ENCODE assay signal across 8 cellular contexts in the genomic region with DNA sequence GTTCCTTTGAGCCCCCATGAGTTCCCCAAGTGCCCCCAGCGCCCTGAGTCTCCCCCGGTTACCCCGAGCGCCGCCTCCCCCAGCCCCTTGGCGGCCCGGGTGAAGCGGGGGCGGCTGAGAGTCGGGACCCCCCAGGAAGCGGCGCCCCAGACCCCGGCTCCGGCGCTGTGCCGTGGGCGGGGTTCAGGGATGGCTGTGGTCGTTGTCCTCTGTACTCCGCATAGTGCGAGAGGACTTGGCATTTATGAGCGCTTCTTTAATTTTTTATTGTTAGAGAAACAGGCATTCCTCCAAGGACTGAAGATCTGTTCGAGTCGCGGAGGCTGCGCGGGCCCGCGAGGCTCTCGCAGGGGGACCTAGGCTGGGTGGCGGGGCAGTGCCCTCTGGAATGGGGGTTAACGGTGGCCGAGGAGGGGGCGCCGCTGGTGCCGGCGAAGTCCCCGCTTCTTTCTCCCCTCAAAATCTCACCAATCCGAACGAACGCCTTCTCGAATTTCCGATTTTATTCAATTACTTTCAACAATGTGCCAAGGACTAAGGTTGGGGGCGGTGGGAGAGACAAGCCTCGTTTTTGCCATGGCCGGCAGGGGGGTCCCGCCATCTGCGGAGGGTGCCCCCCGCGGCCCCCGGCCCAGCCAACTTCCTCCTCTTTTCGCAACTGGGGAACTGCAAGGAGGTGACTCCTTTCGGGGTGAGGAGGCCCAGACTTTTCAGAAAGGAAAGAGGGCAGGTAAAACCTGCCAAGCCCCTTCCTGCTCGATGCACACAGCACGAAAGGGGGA. TPM values are rescaled to one million over a fixed set of nuclear protein-coding genes. Genes with fewer than 3 reads are reported as not detected.
DNase-seq lines count a peak whose midpoint lies in the region; ATAC-seq, FAIRE-seq and TF ChIP-seq lines count a peak whose summit lies in the region.

No MANE protein-coding gene starts in this region.

- H3K4me1 ChIP-seq in A549: peaks cover 7% of the 10 kb centered on the region; the same call in 1 of the 3 replicates
- H3K4me1 ChIP-seq in mammary epithelial cell (ENCODE audit: insufficient read depth, low read length): peaks cover 52% of the 10 kb centered on the region
- H3K4me1 ChIP-seq in mucosa of rectum (ENCODE audit: control insufficient read depth in 2 of 2, insufficient read depth in 2 of 2, low read length in 2 of 2): peaks cover 41 to 42% of the 10 kb centered on the region in 2 donors

- intact Hi-C loops in mammary epithelial cell (cut with micrococcal nuclease): loop anchor here (5.0 kb wide), 2 partner anchors 374 to 529 kb away; partner anchors contain the start of gene IFT88

- no peak for TF ChIP-seq EP300 in A549 (IDR thresholded peaks at IDR 0.05)

- in situ Hi-C loops in mammary epithelial cell (cut with MboI; ENCODE audit: low sequenced_read_pairs in 2 of 2): loop anchor here (10.0 to 25.0 kb wide), 3 partner anchors 291 to 719 kb away; partner anchors contain the start of gene XPO4 (in 2 of the 2)

- peak overlapping the region in 1 of 2 experiments; percentile 80; a peak in 3 of 6 replicates for H3K27ac ChIP-seq in A549
- no peak overlapping the region for H3K27ac ChIP-seq in mammary epithelial cell (ENCODE audit: insufficient read depth, low read depth, low read length)
- H3K27ac ChIP-seq in mucosa of rectum (ENCODE audit: low read depth in 2 of 2, low read length in 2 of 2): no peak overlapping the region

- CTCF ChIA-PET in A549 (lab: Yijun Ruan, JAX) (interaction anchor here (3.5 kb wide), 1 partner anchor 11 kb away, joined by 16 read pairs; no protein-coding TSS in a partner anchor), mammary epithelial cell (lab: Charles Lee; ENCODE audit: low non-redundant PET) (no interaction called here)

- TF ChIP-seq RAD21 in A549 (conservative IDR thresholded peaks at IDR 0.05 in 1 of 2, IDR thresholded peaks at IDR 0.05 in 1 of 2): no peak

- H3K4me2 ChIP-seq in A549 (peak overlapping the region; percentile 100), mammary epithelial cell (ENCODE audit: insufficient read depth, low read depth, low read length) (peak overlapping the region; percentile 80)

- no peak for FAIRE-seq in A549 (lab: Jason Lieb, UNC)

- peaks cover 39% of the 10 kb centered on the region for H3K79me2 ChIP-seq in mammary epithelial cell (ENCODE audit: insufficient read depth, low read length)

- no peaks in the 10 kb centered on the region for H4K20me1 ChIP-seq in mammary epithelial cell (ENCODE audit: insufficient read depth, low read length)

- H3K9me3 ChIP-seq in A549 (no peaks in the 10 kb centered on the region), mammary epithelial cell (replicated peaks; ENCODE audit: insufficient read depth, low read length) (no peaks in the 10 kb centered on the region), mucosa of rectum (ENCODE audit: control insufficient read depth in 2 of 2, low read length in 2 of 2) (no peaks in the 10 kb centered on the region)

- no peak overlapping the region for H3K9ac ChIP-seq in mammary epithelial cell (ENCODE audit: insufficient read depth, low read length)
- no peak overlapping the region for H3K9ac ChIP-seq in mucosa of rectum (ENCODE audit: low read depth in 1 of 2, low read length in 2 of 2)

- 39% methylated on average over 34 of the region's 54 CpGs for WGBS in A549 (ENCODE audit: missing lambda C conversion rate)
- WGBS in mammary epithelial cell (ENCODE audit: low coverage, missing lambda C conversion rate): 29% methylated on average over 14 of the region's 54 CpGs

- peak overlapping the region; percentile 83 for H2AFZ ChIP-seq in mammary epithelial cell (ENCODE audit: low read depth, low read length)

- ATAC-seq in A549 (peak in 1 of 2 experiments; percentile 35; a peak in 4 of 6 replicates), HG02571 (IDR thresholded peaks at IDR 0.05; ENCODE audit: unreplicated experiment) (no peak)

- H3K27me3 ChIP-seq in mammary epithelial cell (ENCODE audit: insufficient read depth, low read length): no peaks in the 10 kb centered on the region
- H3K27me3 ChIP-seq in mucosa of rectum (ENCODE audit: control insufficient read depth in 2 of 2, insufficient read depth in 2 of 2, low read length in 2 of 2): peaks cover 24 to 27% of the 10 kb centered on the region in 2 donors

- H3K36me3 ChIP-seq in mammary epithelial cell (ENCODE audit: insufficient read depth, low read length) (peaks cover 16% of the 10 kb centered on the region), mucosa of rectum (ENCODE audit: control insufficient read depth in 2 of 2, insufficient read depth in 2 of 2, low read length in 2 of 2) (peaks cover 8 to 9% of the 10 kb centered on the region in 2 donors)

- POLR2A ChIA-PET in A549 (lab: Yijun Ruan, JAX): no interaction called here

- H3K4me3 ChIP-seq in A549: peak overlapping the region; percentile 76
- H3K4me3 ChIP-seq in Jurkat, Clone E6-1 (ENCODE audit: low read length): peak overlapping the region; percentile 46
- H3K4me3 ChIP-seq in mammary epithelial cell (replicated peaks in 1 of 3; ENCODE audit: insufficient read depth in 1 of 3, low read depth in 2 of 3, low read length in 3 of 3): peak overlapping the region; percentile 53 to 64 (median 64)
- H3K4me3 ChIP-seq in mucosa of rectum (ENCODE audit: low read length in 2 of 2): peak overlapping the region; percentile 56 to 73

- dilution Hi-C loops in mammary epithelial cell (cut with HindIII; ENCODE audit: low sequenced_read_pairs): loop anchor here (5.0 to 25.0 kb wide), 4 partner anchors 59 to 744 kb away; no protein-coding TSS in a partner anchor

- no peak for TF ChIP-seq CTCF in A549 (IDR thresholded peaks at IDR 0.05)
- no peak for TF ChIP-seq CTCF in mammary epithelial cell (conservative IDR thresholded peaks at IDR 0.05 in 1 of 2, IDR thresholded peaks at IDR 0.05 in 1 of 2; ENCODE audit: extremely low read depth in 1 of 2, insufficient read depth in 1 of 2, low read depth in 1 of 2, low read length in 2 of 2)

- no peak for TF ChIP-seq POLR2A in A549 (IDR thresholded peaks at IDR 0.05; ENCODE audit: low read length)

- no TSS peak for BruUV-seq in mammary epithelial cell (replicated peaks; lab: Mats Ljungman, UMichigan)

- DNase-seq in A549 (ENCODE audit: low read depth in 1 of 2, low spot score in 1 of 2) (no peak), mammary epithelial cell (no peak), ureter (ENCODE audit: low spot score) (no peak), globus pallidus (ENCODE audit: low spot score) (no peak)
- no peak for DNase-seq in Jurkat, Clone E6-1 (ENCODE audit: low read depth, low spot score)
- DNase-seq in stimulated activated CD4-positive, alpha-beta T cell treated with anti-CD3 and anti-CD28 coated beads, Interleukin-4, amount 100 ng/mL, for 4 hours: no peak

TF ChIP-seq in A549, 52 proteins besides CTCF, POLR2A, EP300 and RAD21:
- TF ChIP-seq FOXS1 (CRISPR knock-in tag; IDR thresholded peaks at IDR 0.05): no peak

RNA-seq across cellular contexts. Expression of gene GJB2, which starts 0.6 kb away (rescaled TPM):
- polyA plus RNA-seq in A549 (2011; rRNA removed): 0.66 and 0.77 TPM in 2 replicates
- polyA plus RNA-seq in A549 (2012; cell fraction: cytosol; rRNA removed): 0.29 and 0.35 TPM in 2 replicates
- 0.24 and 0.25 TPM in 2 replicates for polyA plus RNA-seq in A549 (2012; cell fraction: nucleus; rRNA removed)
- polyA plus RNA-seq in A549 (2017; fragmentation: RNase III; extraction: RNeasy Plus Mini Kit Qiagen cat#74134 plus additional on column Dnase treatment): 0.26 to 0.40 TPM (median 0.33 TPM) in 3 replicates
- 0.39 and 0.50 TPM in 2 replicates for polyA minus RNA-seq in A549 (2011; rRNA and poly(A)+ RNA removed)
- polyA plus RNA-seq in Jurkat, Clone E6-1 (2012; ENCODE audit: insufficient read depth, insufficient read length): not detected
- 100 to 1,000 TPM in 1 of 2 donors, 10 to 100 TPM in 1; 48.1 to 126 TPM for total RNA-seq in mammary epithelial cell
- 144 TPM for polyA plus RNA-seq in mammary epithelial cell
- 171 TPM for polyA minus RNA-seq in mammary epithelial cell
- total RNA-seq in ureter: 4.9 TPM

RNA-seq across cellular contexts. Expression of gene GJA3, which starts 32.5 kb away (rescaled TPM):
- 0.06 and 0.08 TPM in 2 replicates for polyA plus RNA-seq in A549 (2011; rRNA removed)
- 0.05 TPM in 2 replicates for polyA plus RNA-seq in A549 (2012; cell fraction: cytosol; rRNA removed)
- polyA plus RNA-seq in A549 (2012; cell fraction: nucleus; rRNA removed): 0.02 and 0.08 TPM in 2 replicates
- polyA plus RNA-seq in A549 (2017; fragmentation: RNase III; extraction: RNeasy Plus Mini Kit Qiagen cat#74134 plus additional on column Dnase treatment): 0.17 to 0.20 TPM (median 0.19 TPM) in 3 replicates
- 0.04 and 0.05 TPM in 2 replicates for polyA minus RNA-seq in A549 (2011; rRNA and poly(A)+ RNA removed)
- 4.6 TPM for polyA plus RNA-seq in Jurkat, Clone E6-1 (2012; ENCODE audit: insufficient read depth, insufficient read length)
- total RNA-seq in mammary epithelial cell: 1 to 10 TPM; 2.8 to 4.2 TPM
- polyA plus RNA-seq in mammary epithelial cell: 1.3 TPM
- 3.2 TPM for polyA minus RNA-seq in mammary epithelial cell
- total RNA-seq in ureter: 0.13 TPM

RNA-seq across cellular contexts. Expression of gene GJB6, which starts 38.8 kb away (rescaled TPM):
- polyA plus RNA-seq in A549 (2011; rRNA removed) (0.06 TPM in 1 of 2 replicates, not detected in the other), A549 (2017; fragmentation: RNase III; extraction: RNeasy Plus Mini Kit Qiagen cat#74134 plus additional on column Dnase treatment) (not detected in 3 replicates), mammary epithelial cell (1.4 TPM)
- 0.03 TPM in 1 of 2 replicates, not detected in the other for polyA plus RNA-seq in A549 (2012; cell fraction: cytosol; rRNA removed)
- polyA plus RNA-seq in A549 (2012; cell fraction: nucleus; rRNA removed): not detected in 2 replicates
- not detected in 2 replicates for polyA minus RNA-seq in A549 (2011; rRNA and poly(A)+ RNA removed)
- polyA plus RNA-seq in Jurkat, Clone E6-1 (2012; ENCODE audit: insufficient read depth, insufficient read length): not detected
- total RNA-seq in mammary epithelial cell (10 to 100 TPM in 1 of 2 donors, 1 to 10 TPM in 1; 2.1 to 27.5 TPM), ureter (17.3 TPM)
- polyA minus RNA-seq in mammary epithelial cell: not detected
